ENCODE assay signal across 1 cellular context in genomic region chr10:32149257-32149955, GRCh38.
A peak's percentile ranks its signal among the peaks of the same experiment; 100 is the strongest.
TF ChIP-seq lines count a peak whose summit lies in the region.

No MANE protein-coding gene starts in this region.

TF ChIP-seq in GM12878, 131 proteins besides CTCF, POLR2A, EP300 and RAD21 (continued from another document):
- TF ChIP-seq KAT2A (conservative IDR thresholded peaks at IDR 0.05; ENCODE audit: control insufficient read depth, low read depth, low read length), result no peak
- peak; percentile 55 for TF ChIP-seq PBX3 (IDR thresholded peaks at IDR 0.05; ENCODE audit: insufficient replicate concordance, low read depth, low read length)
- no peak for TF ChIP-seq ZZZ3 (IDR thresholded peaks at IDR 0.05; ENCODE audit: control insufficient read depth, insufficient read length, low read depth)
- TF ChIP-seq CEBPB (IDR thresholded peaks at IDR 0.05; ENCODE audit: borderline replicate concordance in 1 of 2, low read depth in 2 of 2, low read length in 2 of 2), result no peak
- TF ChIP-seq BHLHE40 (IDR thresholded peaks at IDR 0.05; ENCODE audit: borderline replicate concordance in 1 of 2, low read depth in 2 of 2, low read length in 1 of 2), result no peak
- TF ChIP-seq JUNB (IDR thresholded peaks at IDR 0.05), result peak; percentile 84
- no peak for TF ChIP-seq SIN3A (IDR thresholded peaks at IDR 0.05; ENCODE audit: low read depth, low read length)
- TF ChIP-seq, protein P1, sequence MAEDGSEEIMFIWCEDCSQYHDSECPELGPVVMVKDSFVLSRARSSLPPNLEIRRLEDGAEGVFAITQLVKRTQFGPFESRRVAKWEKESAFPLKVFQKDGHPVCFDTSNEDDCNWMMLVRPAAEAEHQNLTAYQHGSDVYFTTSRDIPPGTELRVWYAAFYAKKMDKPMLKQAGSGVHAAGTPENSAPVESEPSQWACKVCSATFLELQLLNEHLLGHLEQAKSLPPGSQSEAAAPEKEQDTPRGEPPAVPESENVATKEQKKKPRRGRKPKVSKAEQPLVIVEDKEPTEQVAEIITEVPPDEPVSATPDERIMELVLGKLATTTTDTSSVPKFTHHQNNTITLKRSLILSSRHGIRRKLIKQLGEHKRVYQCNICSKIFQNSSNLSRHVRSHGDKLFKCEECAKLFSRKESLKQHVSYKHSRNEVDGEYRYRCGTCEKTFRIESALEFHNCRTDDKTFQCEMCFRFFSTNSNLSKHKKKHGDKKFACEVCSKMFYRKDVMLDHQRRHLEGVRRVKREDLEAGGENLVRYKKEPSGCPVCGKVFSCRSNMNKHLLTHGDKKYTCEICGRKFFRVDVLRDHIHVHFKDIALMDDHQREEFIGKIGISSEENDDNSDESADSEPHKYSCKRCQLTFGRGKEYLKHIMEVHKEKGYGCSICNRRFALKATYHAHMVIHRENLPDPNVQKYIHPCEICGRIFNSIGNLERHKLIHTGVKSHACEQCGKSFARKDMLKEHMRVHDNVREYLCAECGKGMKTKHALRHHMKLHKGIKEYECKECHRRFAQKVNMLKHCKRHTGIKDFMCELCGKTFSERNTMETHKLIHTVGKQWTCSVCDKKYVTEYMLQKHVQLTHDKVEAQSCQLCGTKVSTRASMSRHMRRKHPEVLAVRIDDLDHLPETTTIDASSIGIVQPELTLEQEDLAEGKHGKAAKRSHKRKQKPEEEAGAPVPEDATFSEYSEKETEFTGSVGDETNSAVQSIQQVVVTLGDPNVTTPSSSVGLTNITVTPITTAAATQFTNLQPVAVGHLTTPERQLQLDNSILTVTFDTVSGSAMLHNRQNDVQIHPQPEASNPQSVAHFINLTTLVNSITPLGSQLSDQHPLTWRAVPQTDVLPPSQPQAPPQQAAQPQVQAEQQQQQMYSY (CRISPR knock-in tag; IDR thresholded peaks at IDR 0.05), result no peak
- TF ChIP-seq JUND (IDR thresholded peaks at IDR 0.05; ENCODE audit: low read depth, low read length), result peak; percentile 79; the same call in 1 of the 2 replicates
- TF ChIP-seq TAF1 (IDR thresholded peaks at IDR 0.05; ENCODE audit: borderline replicate concordance, low read depth, low read length), result no peak
- peak; percentile 50; the same call in 1 of the 2 replicates for TF ChIP-seq RELB (IDR thresholded peaks at IDR 0.05; ENCODE audit: low read depth)
- TF ChIP-seq NR2F1 (conservative IDR thresholded peaks at IDR 0.05), result no peak
- TF ChIP-seq, protein P2, sequence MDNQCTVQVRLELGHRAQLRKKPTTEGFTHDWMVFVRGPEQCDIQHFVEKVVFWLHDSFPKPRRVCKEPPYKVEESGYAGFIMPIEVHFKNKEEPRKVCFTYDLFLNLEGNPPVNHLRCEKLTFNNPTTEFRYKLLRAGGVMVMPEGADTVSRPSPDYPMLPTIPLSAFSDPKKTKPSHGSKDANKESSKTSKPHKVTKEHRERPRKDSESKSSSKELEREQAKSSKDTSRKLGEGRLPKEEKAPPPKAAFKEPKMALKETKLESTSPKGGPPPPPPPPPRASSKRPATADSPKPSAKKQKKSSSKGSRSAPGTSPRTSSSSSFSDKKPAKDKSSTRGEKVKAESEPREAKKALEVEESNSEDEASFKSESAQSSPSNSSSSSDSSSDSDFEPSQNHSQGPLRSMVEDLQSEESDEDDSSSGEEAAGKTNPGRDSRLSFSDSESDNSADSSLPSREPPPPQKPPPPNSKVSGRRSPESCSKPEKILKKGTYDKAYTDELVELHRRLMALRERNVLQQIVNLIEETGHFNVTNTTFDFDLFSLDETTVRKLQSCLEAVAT (IDR thresholded peaks at IDR 0.05), result no peak
- TF ChIP-seq SUPT20H (IDR thresholded peaks at IDR 0.05; ENCODE audit: borderline replicate concordance, control insufficient read depth, low read depth, low read length), result no peak
- TF ChIP-seq SMARCA5 (IDR thresholded peaks at IDR 0.05), result no peak
- TF ChIP-seq SREBF1 (IDR thresholded peaks at IDR 0.05; ENCODE audit: low read length), result no peak
- TF ChIP-seq ZNF622 (IDR thresholded peaks at IDR 0.05), result no peak
